ENCODE assay signal across 8 cellular contexts in the genomic region with DNA sequence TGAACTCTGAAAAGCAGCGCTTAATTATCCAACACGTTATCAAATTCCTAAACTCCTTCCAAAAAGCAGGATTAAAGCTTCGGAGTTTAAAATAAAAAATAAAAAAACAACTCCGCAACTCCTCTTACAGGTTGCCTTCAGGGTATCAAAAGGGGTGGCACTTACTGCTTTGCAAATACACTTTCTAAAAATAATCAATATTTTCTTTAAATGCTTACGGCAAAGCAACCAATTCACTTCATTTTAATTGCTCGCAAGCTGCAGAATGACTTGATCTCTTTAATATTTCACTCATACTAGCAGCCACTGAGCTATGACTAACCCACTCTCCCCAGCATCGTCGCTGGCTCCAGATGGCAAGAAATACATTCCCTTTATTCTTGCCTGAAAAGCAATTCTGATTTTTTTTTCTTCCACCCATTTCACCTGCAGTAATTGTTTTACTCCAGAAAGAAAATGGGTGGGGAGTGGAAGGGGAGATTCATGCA. TPM values are rescaled to one million over a fixed set of nuclear protein-coding genes. Genes with fewer than 3 reads are reported as not detected.
DNase-seq lines count a peak whose midpoint lies in the region; ATAC-seq lines count a peak whose summit lies in the region.

No MANE protein-coding gene starts in this region.

- H3K9me3 ChIP-seq in iPS-18a (ENCODE audit: control insufficient read depth, low read depth, low read length) (no peaks in the 10 kb centered on the region), stomach smooth muscle (ENCODE audit: control insufficient read depth in 2 of 2, low read length in 2 of 2) (no peaks in the 10 kb centered on the region)

- peak overlapping the region; percentile 58 for H3K4me3 Mint-ChIP-seq in activated naive CD4-positive, alpha-beta T cell treated with anti-CD3 and anti-CD28 coated beads for 36 hours

- peaks cover 5% of the 10 kb centered on the region for H3K4me1 ChIP-seq in iPS-18a (ENCODE audit: control insufficient read depth, low read depth, low read length)
- H3K4me1 ChIP-seq in stomach smooth muscle (ENCODE audit: control insufficient read depth, insufficient read depth, low read length), result peaks cover 8% of the 10 kb centered on the region

- DNase-seq in activated naive CD4-positive, alpha-beta T cell treated with anti-CD3 and anti-CD28 coated beads for 36 hours, result peak; percentile 6
- no peak for DNase-seq in activated naive CD4-positive, alpha-beta T cell treated with Interleukin-2 at 50 U/mL for 16 hours
- DNase-seq in amniotic epithelial cell (ENCODE audit: low read depth) (peak; percentile 24), mesenteric fat pad (ENCODE audit: low spot score) (no peak)
- DNase-seq in stimulated activated CD8-positive, alpha-beta memory T cell treated with anti-CD3 and anti-CD28 coated beads, Interleukin-4, amount 100 ng/mL, for 48 hours, result no peak

- peaks cover 7% of the 10 kb centered on the region for H3K4me1 Mint-ChIP-seq in activated naive CD4-positive, alpha-beta T cell treated with anti-CD3 and anti-CD28 coated beads for 36 hours (ENCODE audit: low read depth)

- no peaks in the 10 kb centered on the region for H3K9me3 Mint-ChIP-seq in activated naive CD4-positive, alpha-beta T cell treated with anti-CD3 and anti-CD28 coated beads for 36 hours

- no peak overlapping the region for H3K27ac Mint-ChIP-seq in activated naive CD4-positive, alpha-beta T cell treated with anti-CD3 and anti-CD28 coated beads for 36 hours

- peak overlapping the region; percentile 63 for H3K4me3 ChIP-seq in iPS-18a (ENCODE audit: low read length)
- H3K4me3 ChIP-seq in stomach smooth muscle (ENCODE audit: low read length in 2 of 2), result peak overlapping the region; percentile 56 to 68

- CTCF ChIA-PET in activated naive CD4-positive, alpha-beta T cell treated with anti-CD3 and anti-CD28 coated beads for 36 hours (lab: Charles Lee), result no interaction called here

- peaks cover 36% of the 10 kb centered on the region for H3K27me3 Mint-ChIP-seq in activated naive CD4-positive, alpha-beta T cell treated with anti-CD3 and anti-CD28 coated beads for 36 hours (ENCODE audit: low read depth)

- H3K36me3 ChIP-seq in iPS-18a (ENCODE audit: control insufficient read depth, low read depth, low read length) (no peaks in the 10 kb centered on the region), stomach smooth muscle (ENCODE audit: control insufficient read depth in 2 of 2, insufficient read depth in 2 of 2, low read length in 2 of 2) (no peaks in the 10 kb centered on the region)

- no peaks in the 10 kb centered on the region for H3K36me3 Mint-ChIP-seq in activated naive CD4-positive, alpha-beta T cell treated with anti-CD3 and anti-CD28 coated beads for 36 hours (ENCODE audit: low read depth)

- intact Hi-C loops in activated naive CD4-positive, alpha-beta T cell treated with anti-CD3 and anti-CD28 coated beads for 36 hours (cut with micrococcal nuclease), result no loop called here

- H3K9ac ChIP-seq in iPS-18a (ENCODE audit: low read length), result peak overlapping the region; percentile 16
- H3K9ac ChIP-seq in stomach smooth muscle (ENCODE audit: low read length in 2 of 2), result no peak overlapping the region

- no peak overlapping the region for H3K27ac ChIP-seq in iPS-18a (ENCODE audit: low read length)
- no peak overlapping the region for H3K27ac ChIP-seq in stomach smooth muscle (ENCODE audit: low read length)

- ATAC-seq in GM21515 (IDR thresholded peaks at IDR 0.05; ENCODE audit: unreplicated experiment), result no peak

- H3K27me3 ChIP-seq in iPS-18a (ENCODE audit: control insufficient read depth, insufficient read depth, low read length) (peaks cover 38% of the 10 kb centered on the region), stomach smooth muscle (ENCODE audit: control insufficient read depth in 1 of 2, insufficient read depth in 2 of 2, low read length in 2 of 2) (peaks cover 8 to 16% of the 10 kb centered on the region in 2 donors)

RNA-seq across cellular contexts. Expression of a gene that starts 54.4 kb away (rescaled TPM):
- 10 to 100 TPM in 1 of 2 experiments, 1 to 10 TPM in 1; 8.7 to 11.4 TPM for total RNA-seq in activated naive CD4-positive, alpha-beta T cell treated with anti-CD3 and anti-CD28 coated beads for 36 hours
- total RNA-seq in mesenteric fat pad, result 36.3 TPM

Comparison
In these comparisons a context has a peak if more than half of its experiments do, and no peak if none do; other contexts are left out.
1. DNase-seq: peak in activated naive CD4-positive, alpha-beta T cell treated with anti-CD3 and anti-CD28 coated beads for 36 hours (single experiment) and amniotic epithelial cell (single experiment); none in activated naive CD4-positive, alpha-beta T cell treated with Interleukin-2 at 50 U/mL for 16 hours (single experiment), stimulated activated CD8-positive, alpha-beta memory T cell treated with anti-CD3 and anti-CD28 coated beads, Interleukin-4, amount 100 ng/mL, for 48 hours (single experiment) and mesenteric fat pad (single experiment).